In genomic region chr10:84429926-84430520, GRCh38 we compare ENCODE assay signal across 1 cellular context.
TF ChIP-seq lines count a peak whose summit lies in the region.

No MANE protein-coding gene starts in this region.

TF ChIP-seq in GM12878, 131 proteins besides CTCF, POLR2A, EP300 and RAD21 (continued from another document):
- TF ChIP-seq CUX1 (IDR thresholded peaks at IDR 0.05; ENCODE audit: insufficient replicate concordance, low read depth, low read length), result no peak
- 0 out of 2 replicates have a peak, but pooled peaks have one; percentile 36 for TF ChIP-seq TCF3 (IDR thresholded peaks at IDR 0.05; ENCODE audit: borderline replicate concordance, insufficient read depth, low read depth, low read length)
